ENCODE assay signal across 8 cellular contexts in genomic region chr21:42227909-42228708, GRCh38. TPM values are rescaled to one million over a fixed set of nuclear protein-coding genes. Genes with fewer than 3 reads are reported as not detected.
DNase-seq lines count a peak whose midpoint lies in the region; ATAC-seq and TF ChIP-seq lines count a peak whose summit lies in the region.

No MANE protein-coding gene starts in this region.

- no TSS peak for BruUV-seq in A673 (replicated peaks; lab: Mats Ljungman, UMichigan)

- intact Hi-C loops in A673 (cut with micrococcal nuclease; ENCODE audit: unreplicated experiment) (no loop called here), esophagus muscularis mucosa (cut with DNase I) (no loop called here)

- CTCF ChIA-PET in A673 (lab: Charles Lee), result no interaction called here

- no peak overlapping the region for H2BK120ac ChIP-seq in neuronal stem cell (ENCODE audit: low read depth, low read length)

- H2AK5ac ChIP-seq in neuronal stem cell (ENCODE audit: low read depth, low read length), result peak overlapping the region; percentile 16

- POLR2A ChIA-PET in A673 (lab: Charles Lee; ENCODE audit: low non-redundant PET), result no interaction called here

- H3K9ac ChIP-seq in NT2/D1 (ENCODE audit: insufficient read length, low read depth) (no peak overlapping the region), neuronal stem cell (ENCODE audit: low read depth, low read length, poor library complexity) (no peak overlapping the region), subcutaneous abdominal adipose tissue (ENCODE audit: low read length in 5 of 5) (no peak overlapping the region)

- no peak overlapping the region for H4K91ac ChIP-seq in neuronal stem cell (ENCODE audit: low read depth, low read length, poor library complexity)

- no peaks in the 10 kb centered on the region for H3K79me1 ChIP-seq in neuronal stem cell (ENCODE audit: low read depth, low read length)

- H3K27ac ChIP-seq in A673 (ENCODE audit: low read depth, low read length, poor library complexity, severe bottlenecking) (no peak overlapping the region), esophagus muscularis mucosa (replicated peaks in 1 of 4) (peak overlapping the region; percentile 53 to 68 (median 62)), neuronal stem cell (replicated peaks; ENCODE audit: low read length) (no peak overlapping the region), subcutaneous abdominal adipose tissue (ENCODE audit: low read depth, low read length) (peak overlapping the region; percentile 71)

- H3K9me3 ChIP-seq in A673 (ENCODE audit: low read depth, low read length, poor library complexity, severe bottlenecking), result no peaks in the 10 kb centered on the region
- H3K9me3 ChIP-seq in NT2/D1 (ENCODE audit: insufficient read depth, low read length), result no peaks in the 10 kb centered on the region
- no peaks in the 10 kb centered on the region for H3K9me3 ChIP-seq in esophagus muscularis mucosa
- H3K9me3 ChIP-seq in neuronal stem cell (replicated peaks in 1 of 2; ENCODE audit: control insufficient read depth in 2 of 2, insufficient read depth in 1 of 2, low read depth in 1 of 2, low read length in 2 of 2), result no peaks in the 10 kb centered on the region
- no peaks in the 10 kb centered on the region for H3K9me3 ChIP-seq in subcutaneous abdominal adipose tissue (ENCODE audit: control insufficient read depth in 5 of 5, low read length in 5 of 5)

- no peak overlapping the region for H3K4me2 ChIP-seq in neuronal stem cell (ENCODE audit: insufficient read depth, low read length, poor library complexity, severe bottlenecking)

- TF ChIP-seq CTCF in A673 (conservative IDR thresholded peaks at IDR 0.05; ENCODE audit: low read depth, low read length), result no peak
- no peak for TF ChIP-seq CTCF in esophagus muscularis mucosa (IDR thresholded peaks at IDR 0.05)

- H2AFZ ChIP-seq in neuronal stem cell (ENCODE audit: low read length), result no peak overlapping the region

- H3K18ac ChIP-seq in neuronal stem cell (ENCODE audit: low read length), result no peak overlapping the region

- 38% methylated on average over 10 of the region's 10 CpGs for WGBS in esophagus muscularis mucosa
- no CpG with 5 or more reads among the region's 10 CpGs for WGBS in neuronal stem cell (ENCODE audit: extremely low coverage in 2 of 2, insufficient read length in 2 of 2, insufficient replicate concordance in 1 of 2), 2 donors

- H4K8ac ChIP-seq in neuronal stem cell (ENCODE audit: low read depth, low read length), result no peak overlapping the region

- H3K4me3 ChIP-seq in A673 (ENCODE audit: low read depth, low read length, poor library complexity, severe bottlenecking), result no peak overlapping the region
- no peak overlapping the region for H3K4me3 ChIP-seq in NT2/D1 (ENCODE audit: insufficient read length, low read depth)
- H3K4me3 ChIP-seq in esophagus muscularis mucosa, result no peak overlapping the region
- no peak overlapping the region for H3K4me3 ChIP-seq in neuronal stem cell (ENCODE audit: low read length in 2 of 2)
- peak overlapping the region; percentile 8 to 45 (median 10) for H3K4me3 ChIP-seq in subcutaneous abdominal adipose tissue (ENCODE audit: low read depth in 1 of 5, low read length in 5 of 5)

- TF ChIP-seq EP300 in esophagus muscularis mucosa (IDR thresholded peaks at IDR 0.05), result no peak

- TF ChIP-seq POLR2A in esophagus muscularis mucosa (IDR thresholded peaks at IDR 0.05; ENCODE audit: low read depth), result no peak

- peaks cover 14% of the 10 kb centered on the region for H3K4me1 ChIP-seq in A673 (ENCODE audit: insufficient read depth, low read length, poor library complexity, severe bottlenecking)
- peaks cover 10% of the 10 kb centered on the region for H3K4me1 ChIP-seq in NT2/D1 (ENCODE audit: insufficient read depth, insufficient read length)
- peaks cover 53 to 66% (median 57%) of the 10 kb centered on the region in 4 donors for H3K4me1 ChIP-seq in esophagus muscularis mucosa
- H3K4me1 ChIP-seq in neuronal stem cell (ENCODE audit: control insufficient read depth in 2 of 2, insufficient read depth in 1 of 2, low read depth in 1 of 2, low read length in 2 of 2), result peaks cover 0 to 13% of the 10 kb centered on the region in 2 donors
- H3K4me1 ChIP-seq in subcutaneous abdominal adipose tissue (ENCODE audit: control insufficient read depth in 5 of 5, insufficient read depth in 5 of 5, low read length in 5 of 5), result peaks cover 27 to 56% (median 39%) of the 10 kb centered on the region in 5 donors

- no peaks in the 10 kb centered on the region for H3K27me3 ChIP-seq in A673 (replicated peaks; ENCODE audit: insufficient read depth, low read depth, low read length, poor library complexity)
- peaks cover 27% of the 10 kb centered on the region for H3K27me3 ChIP-seq in NT2/D1 (ENCODE audit: insufficient read depth, insufficient read length)
- no peaks in the 10 kb centered on the region for H3K27me3 ChIP-seq in esophagus muscularis mucosa
- H3K27me3 ChIP-seq in neuronal stem cell (ENCODE audit: control insufficient read depth in 3 of 3, insufficient read depth in 3 of 3, low read depth in 1 of 3, low read length in 3 of 3), result peaks cover 0 to 20% (median 0%) of the 10 kb centered on the region in 3 experiments
- peaks cover 0 to 6% (median 0%) of the 10 kb centered on the region in 5 donors for H3K27me3 ChIP-seq in subcutaneous abdominal adipose tissue (ENCODE audit: control insufficient read depth in 5 of 5, insufficient read depth in 4 of 5, low read length in 5 of 5)

- H2BK15ac ChIP-seq in neuronal stem cell (ENCODE audit: low read length), result no peak overlapping the region

- H2BK12ac ChIP-seq in neuronal stem cell (ENCODE audit: low read length), result no peak overlapping the region

- H3K14ac ChIP-seq in neuronal stem cell (ENCODE audit: low read length), result no peak overlapping the region

- ATAC-seq in GM18868 (IDR thresholded peaks at IDR 0.05; ENCODE audit: unreplicated experiment), result peak; percentile 92
- peak; percentile 86 for ATAC-seq in HG03045 (IDR thresholded peaks at IDR 0.05; ENCODE audit: unreplicated experiment)

- H3K23ac ChIP-seq in neuronal stem cell (ENCODE audit: low read depth, low read length, poor library complexity), result no peak overlapping the region

- H3K36me3 ChIP-seq in A673 (ENCODE audit: insufficient read depth, low read length, poor library complexity, severe bottlenecking), result no peaks in the 10 kb centered on the region
- H3K36me3 ChIP-seq in NT2/D1 (ENCODE audit: insufficient read depth, insufficient read length, low read length), result no peaks in the 10 kb centered on the region
- H3K36me3 ChIP-seq in esophagus muscularis mucosa, result peaks cover 0 to 18% (median 7%) of the 10 kb centered on the region in 4 donors
- no peaks in the 10 kb centered on the region for H3K36me3 ChIP-seq in neuronal stem cell (replicated peaks in 1 of 2; ENCODE audit: control insufficient read depth in 2 of 2, insufficient read depth in 2 of 2, low read length in 2 of 2)
- H3K36me3 ChIP-seq in subcutaneous abdominal adipose tissue (ENCODE audit: control insufficient read depth in 5 of 5, insufficient read depth in 5 of 5, low read length in 5 of 5), result peaks cover 0 to 14% (median 4%) of the 10 kb centered on the region in 5 donors

- no peak overlapping the region for H2BK5ac ChIP-seq in neuronal stem cell (ENCODE audit: low read length)

- no peak overlapping the region for H3K4ac ChIP-seq in neuronal stem cell (ENCODE audit: low read length)

- DNase-seq in A673 (ENCODE audit: low spot score), result peak; percentile 79
- peak; percentile 66 for DNase-seq in NT2/D1 (ENCODE audit: low read depth, low spot score)
- DNase-seq in activated T-cell treated with anti-CD3 and anti-CD28 coated beads for 24 hours (ENCODE audit: low read depth), result peak; percentile 86
- DNase-seq in esophagus muscularis mucosa (ENCODE audit: extremely low spot score), result peak; percentile 98
- DNase-seq in neuronal stem cell (ENCODE audit: low spot score), result no peak

RNA-seq across cellular contexts. Expression of gene ABCG1, which starts 9.2 kb away (rescaled TPM):
- total RNA-seq in A673 (2021), result 3.4 and 6.2 TPM in 2 replicates
- 10 to 100 TPM; 16.1 to 25.9 (median 20.0) TPM for total RNA-seq in esophagus muscularis mucosa
- 1.4 TPM for polyA plus RNA-seq in neuronal stem cell (2013, experiment 1 of 2)
- 1.8 TPM for polyA plus RNA-seq in neuronal stem cell (2013, experiment 2 of 2)

Comparison
In these comparisons a context has a peak if more than half of its experiments do, and no peak if none do; other contexts are left out.
1. H3K27ac ChIP-seq: peak in esophagus muscularis mucosa (4 of 4) and subcutaneous abdominal adipose tissue (single experiment); none in A673 (single experiment) and neuronal stem cell (single experiment).
2. H3K4me3 ChIP-seq: peak in subcutaneous abdominal adipose tissue (5 of 5); none in A673 (single experiment), NT2/D1 (single experiment), esophagus muscularis mucosa (0 of 4) and neuronal stem cell (0 of 2).